ENCODE assay signal across 29 cellular contexts in genomic region chr4:95469617-95470016, GRCh38.
DNase-seq lines count a peak whose midpoint lies in the region; TF ChIP-seq lines count a peak whose summit lies in the region.
"Had no signal": no experiment of that assay in that cellular context is flagged by ENCODE, and none has a peak within 500 bp of the region (broad histone marks: within the 10 kb centered on the region; RNA-seq: fewer than 3 reads in every experiment).

No MANE protein-coding gene starts in this region.

- H3K18ac ChIP-seq in mesenchymal stem cell (ENCODE audit: low read depth in 1 of 2, low read length in 2 of 2), result no peak overlapping the region

- H3K9me2 ChIP-seq in neural cell (ENCODE audit: insufficient read depth, low read length), result no peaks in the 10 kb centered on the region

- TF ChIP-seq POLR2A in testis (IDR thresholded peaks at IDR 0.05), result no peak

- H2AK5ac ChIP-seq in mesenchymal stem cell (ENCODE audit: low read length, severe bottlenecking), result no peak overlapping the region

- H3K4me2 ChIP-seq in mesenchymal stem cell (ENCODE audit: low read length, poor library complexity, severe bottlenecking), result no peak overlapping the region
- H3K4me2 ChIP-seq in neural cell (ENCODE audit: low read length), result no peak overlapping the region
- H3K4me2 ChIP-seq: A549; BLaER1; BLaER1 treated with 17β-estradiol and CSF1 and Interleukin-3, amounts not matched to agents 10 nM and 100 nM had no signal

- H2AFZ ChIP-seq in mesenchymal stem cell (ENCODE audit: low read depth, low read length) (no peak overlapping the region), neural cell (ENCODE audit: low read depth, low read length) (no peak overlapping the region)

- H4K91ac ChIP-seq in mesenchymal stem cell (ENCODE audit: low read length), result no peak overlapping the region

- TF ChIP-seq EP300 in neural cell (conservative IDR thresholded peaks at IDR 0.05; ENCODE audit: poor library complexity, severe bottlenecking), result no peak

- H3K27ac ChIP-seq in mesenchymal stem cell (ENCODE audit: low read length, poor library complexity, severe bottlenecking) (no peak overlapping the region), neural cell (ENCODE audit: low read length) (no peak overlapping the region), testis (no peak overlapping the region)
- H3K27ac ChIP-seq: 22Rv1; A549; BLaER1; BLaER1 treated with 17β-estradiol and CSF1 and Interleukin-3, amounts not matched to agents 10 nM and 100 nM; C4-2B had no signal

- H3K36me3 ChIP-seq in mesenchymal stem cell (ENCODE audit: control insufficient read depth in 1 of 2, insufficient read depth in 2 of 2, low read depth in 1 of 2, low read length in 2 of 2), result no peaks in the 10 kb centered on the region
- no peaks in the 10 kb centered on the region for H3K36me3 ChIP-seq in neural cell (ENCODE audit: insufficient read depth, low read length)
- H3K36me3 ChIP-seq in testis (ENCODE audit: low read depth, missing control alignments), result no peaks in the 10 kb centered on the region
- H3K36me3 ChIP-seq: BLaER1; BLaER1 treated with 17β-estradiol and CSF1 and Interleukin-3, amounts not matched to agents 10 nM and 100 nM had no signal

- H3K9me3 ChIP-seq in mesenchymal stem cell (ENCODE audit: control insufficient read depth, low read length) (no peaks in the 10 kb centered on the region), neural cell (ENCODE audit: low read length) (no peaks in the 10 kb centered on the region), testis (no peaks in the 10 kb centered on the region)
- H3K9me3 ChIP-seq: A549; BE2C; BLaER1; BLaER1 treated with 17β-estradiol and CSF1 and Interleukin-3, amounts not matched to agents 10 nM and 100 nM; Caco-2 had no signal

- peaks cover 2% of the 10 kb centered on the region for H3K4me1 ChIP-seq in mesenchymal stem cell (ENCODE audit: control insufficient read depth, insufficient read depth, low read depth, low read length)
- H3K4me1 ChIP-seq in testis, result no peaks in the 10 kb centered on the region
- H3K4me1 ChIP-seq: BLaER1; BLaER1 treated with 17β-estradiol and CSF1 and Interleukin-3, amounts not matched to agents 10 nM and 100 nM had no signal

- intact Hi-C loops in testis (cut with DNase I; ENCODE audit: low total_unique reads), result no loop called here

- H4K8ac ChIP-seq in mesenchymal stem cell (ENCODE audit: low read length), result no peak overlapping the region

- WGBS in mesenchymal stem cell, result no CpG with 5 or more reads among the region's 1 CpG
- WGBS in testis, 2 donors, result 53 to 75% methylated on average over 1 of the region's 1 CpG

- no peak overlapping the region for H3K23ac ChIP-seq in mesenchymal stem cell (ENCODE audit: low read length in 2 of 2)

- peaks cover 3% of the 10 kb centered on the region for H3F3A ChIP-seq in neural cell (ENCODE audit: insufficient read depth, low read length, poor library complexity, severe bottlenecking)

- peak; percentile 10 for DNase-seq in mesenchymal stem cell
- DNase-seq in testis, result no peak
- no peak for DNase-seq in COLO829 (ENCODE audit: low spot score)
- DNase-seq: 8988T; ACHN; AML-193; BE2C; C1 segment of cervical spinal cord; Caco-2; Calu3; CD4-positive, alpha-beta memory T cell; CD4-positive, alpha-beta T cell; CD4-positive, CD25-positive, alpha-beta regulatory T cell; CD8-positive, alpha-beta memory T cell; CD8-positive, alpha-beta T cell; COR-L47; DMS 273 treated with DMSO at 0.1 percent for 48 hours; DMS153; DMS53; DMS79; DMS79 treated with DMSO at 0.1 percent for 48 hours; DND-41; EL had no signal

- no peak overlapping the region for H2BK120ac ChIP-seq in mesenchymal stem cell (ENCODE audit: low read depth, low read length)

- no peak overlapping the region for H2BK5ac ChIP-seq in mesenchymal stem cell (ENCODE audit: low read depth, low read length, poor library complexity, severe bottlenecking)

- H3K79me1 ChIP-seq in mesenchymal stem cell (replicated peaks; ENCODE audit: low read length, poor library complexity, severe bottlenecking), result no peaks in the 10 kb centered on the region

- no peak overlapping the region for H3K14ac ChIP-seq in mesenchymal stem cell (ENCODE audit: low read length in 2 of 2)

- H3K79me2 ChIP-seq in neural cell (replicated peaks; ENCODE audit: insufficient read depth, low read length), result no peaks in the 10 kb centered on the region

- H3K4me3 ChIP-seq in mesenchymal stem cell (ENCODE audit: insufficient read depth in 1 of 2, low read depth in 1 of 2, low read length in 2 of 2) (no peak overlapping the region), neural cell (ENCODE audit: low read length) (no peak overlapping the region), testis (no peak overlapping the region)
- H3K4me3 ChIP-seq: A549; BLaER1; BLaER1 treated with 17β-estradiol and CSF1 and Interleukin-3, amounts not matched to agents 10 nM and 100 nM had no signal

- H4K20me1 ChIP-seq in neural cell (ENCODE audit: insufficient read depth), result no peaks in the 10 kb centered on the region
- H4K20me1 ChIP-seq: BLaER1; BLaER1 treated with 17β-estradiol and CSF1 and Interleukin-3, amounts not matched to agents 10 nM and 100 nM had no signal

- no peak overlapping the region for H2BK12ac ChIP-seq in mesenchymal stem cell (ENCODE audit: low read length in 2 of 2)

- no peak for TF ChIP-seq RAD21 in neural cell (conservative IDR thresholded peaks at IDR 0.05)

- H3K4ac ChIP-seq in mesenchymal stem cell (ENCODE audit: low read depth in 1 of 2, low read length in 2 of 2), result no peak overlapping the region

- H3K9ac ChIP-seq in mesenchymal stem cell (ENCODE audit: low read length) (no peak overlapping the region), neural cell (ENCODE audit: low read length) (no peak overlapping the region)
- H3K9ac ChIP-seq: BLaER1; BLaER1 treated with 17β-estradiol and CSF1 and Interleukin-3, amounts not matched to agents 10 nM and 100 nM had no signal

- TF ChIP-seq CTCF in neural cell (IDR thresholded peaks at IDR 0.05; ENCODE audit: poor library complexity, severe bottlenecking) (no peak), testis (IDR thresholded peaks at IDR 0.05) (no peak)

- no peak overlapping the region for H2BK15ac ChIP-seq in mesenchymal stem cell (ENCODE audit: low read depth, poor library complexity, severe bottlenecking)

- H3K27me3 ChIP-seq in mesenchymal stem cell (ENCODE audit: control insufficient read depth in 1 of 2, insufficient read depth in 1 of 2, low read length in 2 of 2), result no peaks in the 10 kb centered on the region
- no peaks in the 10 kb centered on the region for H3K27me3 ChIP-seq in neural cell (ENCODE audit: insufficient read depth, low read depth, low read length)
- H3K27me3 ChIP-seq in testis, result no peaks in the 10 kb centered on the region
- H3K27me3 ChIP-seq: BE2C; BLaER1; BLaER1 treated with 17β-estradiol and CSF1 and Interleukin-3, amounts not matched to agents 10 nM and 100 nM had no signal

TF ChIP-seq in neural cell, 6 proteins besides CTCF, POLR2A, EP300 and RAD21:
- peak; percentile 93 for TF ChIP-seq POLR2AphosphoS5 (IDR thresholded peaks at IDR 0.05)
- no peak for TF ChIP-seq TAF1 (IDR thresholded peaks at IDR 0.05; ENCODE audit: low read depth)
